ENCODE assay signal across 30 cellular contexts in genomic region chr7:130461256-130461655, GRCh38.
"Had no signal": no experiment of that assay in that cellular context is flagged by ENCODE, and none has a peak within 500 bp of the region (broad histone marks: within the 10 kb centered on the region; RNA-seq: fewer than 3 reads in every experiment).

No MANE protein-coding gene starts in this region.

- H3K9me3 ChIP-seq: colonic mucosa, gastrocnemius medialis, prostate gland, thyroid gland had no signal

- H3K27me3 ChIP-seq: adrenal gland, cardiac muscle cell, colonic mucosa, gastrocnemius medialis, hepatocyte, sigmoid colon, thyroid gland, upper lobe of left lung had no signal

- H3K27ac ChIP-seq: adrenal gland, cardiac muscle cell, colonic mucosa, gastrocnemius medialis, hepatocyte, prostate gland, sigmoid colon, thyroid gland, upper lobe of left lung had no signal

- H3K27ac Mint-ChIP-seq: activated B cell treated with CpG ODN at 0.5 μM for 24 hours; activated CD8-positive, alpha-beta T cell treated with anti-CD3 and anti-CD28 coated beads for 36 hours; activated naive CD8-positive, alpha-beta T cell; activated T-helper 2 cell treated with anti-CD3 and anti-CD28 coated beads, Interferon-gamma antibody, Interleukin-2, Interleukin-4, amounts not matched to agents 10 μg/mL and 5 μg/mL and 100 μg/mL, durations not matched to agents 14 hours and 24 hours and 36 hours; effector memory CD8-positive, alpha-beta T cell; natural killer cell treated with Interleukin-12 subunit alpha and Interleukin-12 subunit beta and Interleukin-15 and Interleukin-18, amount 100 ng/mL, for 72 hours; stimulated activated memory B cell treated with anti-CD40 and anti-IgM and Interleukin-4, amounts not matched to agents 10 μg/mL and 1 μg/mL and 100 μg/mL, for 72 hours; T-cell; T-helper 2 cell treated with Interferon-gamma antibody and Interleukin-4, amounts not matched to agents 5 μg/mL and 100 μg/mL, for 36 hours had no signal

- H3K9me3 Mint-ChIP-seq: effector memory CD8-positive, alpha-beta T cell had no signal

- H3K4me3 Mint-ChIP-seq: activated B cell treated with CpG ODN at 0.5 μM for 24 hours; activated CD8-positive, alpha-beta T cell treated with anti-CD3 and anti-CD28 coated beads for 36 hours; activated naive CD8-positive, alpha-beta T cell; activated T-cell treated with anti-CD3 and anti-CD28 coated beads, Interleukin-2, amount 50 U/mL, for 4 hours; brain; effector memory CD8-positive, alpha-beta T cell; natural killer cell treated with Interleukin-12 subunit alpha and Interleukin-12 subunit beta and Interleukin-15 and Interleukin-18, amount 100 ng/mL, for 72 hours; stimulated activated memory B cell treated with anti-CD40 and anti-IgM and Interleukin-4, amounts not matched to agents 10 μg/mL and 1 μg/mL and 100 μg/mL, for 72 hours; stimulated activated naive CD8-positive, alpha-beta T cell treated with anti-CD3 and anti-CD28 coated beads, Interleukin-15, amount 100 ng/mL, for 72 hours; T-cell; T-helper 2 cell treated with Interferon-gamma antibody and Interleukin-4, amounts not matched to agents 5 μg/mL and 100 μg/mL, for 36 hours had no signal

- H3K36me3 Mint-ChIP-seq: natural killer cell treated with Interleukin-12 subunit alpha and Interleukin-12 subunit beta and Interleukin-15 and Interleukin-18, amount 100 ng/mL, for 72 hours; stimulated activated memory B cell treated with anti-CD40 and anti-IgM and Interleukin-4, amounts not matched to agents 10 μg/mL and 1 μg/mL and 100 μg/mL, for 72 hours; T-cell had no signal

- DNase-seq: activated B cell treated with CpG ODN at 0.5 μM for 24 hours; activated CD4-positive, alpha-beta T cell treated with anti-CD3 and anti-CD28 coated beads, Interleukin-2, amount 50 U/mL, for 1 hour; activated CD8-positive, alpha-beta T cell treated with anti-CD3 and anti-CD28 coated beads for 36 hours; activated T-cell treated with anti-CD3 and anti-CD28 coated beads, Interleukin-2, amount 50 U/mL, for 4 hours; adrenal gland; aorta; cerebellar nuclear complex; colonic mucosa; effector memory CD8-positive, alpha-beta T cell; gastrocnemius medialis; glutamatergic neuron; islet precursor cell; left ventricle myocardium superior; mucosa of descending colon; sigmoid colon; small intestine; stimulated activated CD4-positive, alpha-beta T cell treated with anti-CD3 and anti-CD28 coated beads, Interleukin-4, amount 100 ng/mL, for 24 hours; stimulated activated naive CD8-positive, alpha-beta T cell treated with anti-CD3 and anti-CD28 coated beads, Interleukin-15, amount 100 ng/mL, for 72 hours; T-cell; thyroid gland; upper lobe of left lung had no signal

- H3K4me1 Mint-ChIP-seq: brain had no signal

- H3K36me3 ChIP-seq: adrenal gland, cardiac muscle cell, colonic mucosa, gastrocnemius medialis, prostate gland, sigmoid colon, thyroid gland, upper lobe of left lung had no signal

- H2AFZ ChIP-seq: hepatocyte had no signal

- H3K4me3 ChIP-seq: adrenal gland, cardiac muscle cell, colonic mucosa, gastrocnemius medialis, hepatocyte, mucosa of descending colon, prostate gland, sigmoid colon, thyroid gland, upper lobe of left lung had no signal

- ATAC-seq: activated CD8-positive, alpha-beta T cell treated with anti-CD3 and anti-CD28 coated beads for 36 hours; activated T-cell treated with anti-CD3 and anti-CD28 coated beads, Interleukin-2, amount 50 U/mL, for 4 hours; effector memory CD8-positive, alpha-beta T cell; gastrocnemius medialis; left ventricle myocardium superior; mucosa of descending colon; natural killer cell treated with Interleukin-12 subunit alpha and Interleukin-12 subunit beta and Interleukin-15 and Interleukin-18, amount 100 ng/mL, for 72 hours; stimulated activated memory B cell treated with anti-CD40 and anti-IgM and Interleukin-4, amounts not matched to agents 10 μg/mL and 1 μg/mL and 100 μg/mL, for 72 hours; stimulated activated naive CD8-positive, alpha-beta T cell treated with anti-CD3 and anti-CD28 coated beads, Interleukin-15, amount 100 ng/mL, for 72 hours; T-cell had no signal

- H3K4me1 ChIP-seq: adrenal gland, gastrocnemius medialis, prostate gland, sigmoid colon, thyroid gland, upper lobe of left lung had no signal

- H3K4me2 ChIP-seq: hepatocyte had no signal

- H3K27me3 Mint-ChIP-seq: activated CD8-positive, alpha-beta T cell treated with anti-CD3 and anti-CD28 coated beads for 36 hours; activated naive CD8-positive, alpha-beta T cell; effector memory CD8-positive, alpha-beta T cell; stimulated activated naive CD8-positive, alpha-beta T cell treated with anti-CD3 and anti-CD28 coated beads, Interleukin-15, amount 100 ng/mL, for 72 hours; T-cell had no signal
